In genomic region chr1:193700710-193701355, GRCh38 we compare ENCODE assay signal across 10 cellular contexts.
A peak's percentile ranks its signal among the peaks of the same experiment; 100 is the strongest.
DNase-seq lines count a peak whose midpoint lies in the region; ATAC-seq and TF ChIP-seq lines count a peak whose summit lies in the region.
"Had no signal": no experiment of that assay in that cellular context is flagged by ENCODE, and none has a peak within 500 bp of the region (broad histone marks: within the 10 kb centered on the region; RNA-seq: fewer than 3 reads in every experiment).

No MANE protein-coding gene starts in this region.

- H3K56ac ChIP-seq in IMR-90 (ENCODE audit: extremely low read depth, insufficient read depth, low read length): no peak overlapping the region

- H4K20me1 ChIP-seq in IMR-90 (ENCODE audit: insufficient read depth, low read length): no peaks in the 10 kb centered on the region

- H3K4me1 ChIP-seq in IMR-90 (ENCODE audit: control insufficient read depth, insufficient read depth, low read length) (peaks cover 2% of the 10 kb centered on the region), mesenchymal stem cell (ENCODE audit: control insufficient read depth, insufficient read depth, low read depth, low read length) (peaks cover 2% of the 10 kb centered on the region)
- H3K4me1 ChIP-seq: colonic mucosa had no signal

- H2BK5ac ChIP-seq in IMR-90 (ENCODE audit: low read depth, low read length, poor library complexity, severe bottlenecking): no peak overlapping the region
- no peak overlapping the region for H2BK5ac ChIP-seq in mesenchymal stem cell (ENCODE audit: low read depth, low read length, poor library complexity, severe bottlenecking)

- H4K91ac ChIP-seq in IMR-90 (ENCODE audit: insufficient read depth, low read depth, low read length) (peak overlapping the region; percentile 45), mesenchymal stem cell (ENCODE audit: low read length) (no peak overlapping the region)

- in situ Hi-C loops in IMR-90 (cut with MboI; ENCODE audit: low sequenced_read_pairs): no loop called here

- H3K9me3 ChIP-seq in IMR-90 (ENCODE audit: control insufficient read depth, insufficient read depth, low read length): peaks cover 3% of the 10 kb centered on the region; the same call in 1 of the 2 replicates
- no peaks in the 10 kb centered on the region for H3K9me3 ChIP-seq in mesenchymal stem cell (ENCODE audit: control insufficient read depth, low read length)
- H3K9me3 ChIP-seq: colonic mucosa had no signal

- H3K14ac ChIP-seq in IMR-90 (replicated peaks; ENCODE audit: low read depth, low read length): 0 out of 2 replicates have a peak overlapping the region, but pooled peaks have one; percentile 26
- H3K14ac ChIP-seq in mesenchymal stem cell (ENCODE audit: low read length in 2 of 2): no peak overlapping the region

- intact Hi-C loops in IMR-90 (cut with micrococcal nuclease): no loop called here

- H3K18ac ChIP-seq in IMR-90 (ENCODE audit: low read depth, low read length) (peak overlapping the region; percentile 1; the same call in 1 of the 2 replicates), mesenchymal stem cell (ENCODE audit: low read depth in 1 of 2, low read length in 2 of 2) (peak overlapping the region; percentile 19 to 92)

- TF ChIP-seq RAD21 in IMR-90 (IDR thresholded peaks at IDR 0.05; ENCODE audit: low read length): no peak

- BruUV-seq in IMR-90 (replicated peaks; lab: Mats Ljungman, UMichigan): no TSS peak

- H2BK12ac ChIP-seq in mesenchymal stem cell (ENCODE audit: low read length in 2 of 2): peak overlapping the region in 1 of 2 experiments; percentile 72

- H4K8ac ChIP-seq in IMR-90 (ENCODE audit: low read depth in 2 of 2, low read length in 2 of 2) (peak overlapping the region in 1 of 2 experiments; percentile 75; a peak in 3 of 4 replicates), mesenchymal stem cell (ENCODE audit: low read length) (peak overlapping the region; percentile 23)

- H3K27me3 ChIP-seq in IMR-90 (ENCODE audit: control insufficient read depth, insufficient read depth, low read length) (no peaks in the 10 kb centered on the region), mesenchymal stem cell (ENCODE audit: control insufficient read depth in 1 of 2, insufficient read depth in 1 of 2, low read length in 2 of 2) (no peaks in the 10 kb centered on the region)
- H3K27me3 ChIP-seq: colonic mucosa had no signal

- CTCF ChIA-PET in IMR-90 (lab: Yijun Ruan, JAX): interaction anchor here (0.6 kb wide), 2 partner anchors 9 to 534 kb away, joined by 3 to 5 read pairs; no protein-coding TSS in a partner anchor

- H2AFZ ChIP-seq in IMR-90 (replicated peaks; ENCODE audit: low read length, poor library complexity) (no peak overlapping the region), mesenchymal stem cell (ENCODE audit: low read depth, low read length) (no peak overlapping the region)

- H3K23ac ChIP-seq in IMR-90 (ENCODE audit: low read depth, low read length) (no peak overlapping the region), mesenchymal stem cell (ENCODE audit: low read length in 2 of 2) (no peak overlapping the region)

- no CpG with 5 or more reads among the region's 3 CpGs for WGBS in IMR-90 (ENCODE audit: extremely low coverage in 2 of 2, insufficient read length in 1 of 2), 2 experiments
- 73% methylated on average over 1 of the region's 3 CpGs for whole genome bisulfite sequencing in mesenchymal stem cell

- H4K5ac ChIP-seq in IMR-90 (ENCODE audit: low read depth, low read length): no peak overlapping the region; the same call in 1 of the 2 replicates

- no peak for TF ChIP-seq POLR2A in IMR-90 (IDR thresholded peaks at IDR 0.05; ENCODE audit: low read depth, low read length)
- TF ChIP-seq POLR2A in erythroblast (IDR thresholded peaks at IDR 0.05; ENCODE audit: low read length): no peak

- H3K9ac ChIP-seq in IMR-90 (ENCODE audit: low read depth, low read length) (no peak overlapping the region; the same call in 1 of the 2 replicates), mesenchymal stem cell (ENCODE audit: low read length) (no peak overlapping the region)

- H2BK20ac ChIP-seq in IMR-90 (ENCODE audit: low read depth, low read length): peak overlapping the region; percentile 88

- H2BK15ac ChIP-seq in IMR-90 (ENCODE audit: low read depth, low read length): peak overlapping the region; percentile 93
- peak overlapping the region; percentile 48 for H2BK15ac ChIP-seq in mesenchymal stem cell (ENCODE audit: low read depth, poor library complexity, severe bottlenecking)

- H2BK120ac ChIP-seq in IMR-90 (ENCODE audit: low read depth, low read length): peak overlapping the region; percentile 80
- H2BK120ac ChIP-seq in mesenchymal stem cell (ENCODE audit: low read depth, low read length): no peak overlapping the region

- peaks cover 4% of the 10 kb centered on the region for H3K9me1 ChIP-seq in IMR-90 (ENCODE audit: insufficient read depth, low read length)

- H3K4me2 ChIP-seq in IMR-90 (ENCODE audit: low read depth, low read length) (peak overlapping the region; percentile 38; the same call in 1 of the 2 replicates), mesenchymal stem cell (ENCODE audit: low read length, poor library complexity, severe bottlenecking) (no peak overlapping the region)

- H2AK5ac ChIP-seq in IMR-90 (ENCODE audit: low read depth, low read length) (peak overlapping the region; percentile 94), mesenchymal stem cell (ENCODE audit: low read length, severe bottlenecking) (no peak overlapping the region)

- H3K36me3 ChIP-seq in IMR-90 (ENCODE audit: control insufficient read depth, insufficient read depth, low read length): no peaks in the 10 kb centered on the region
- H3K36me3 ChIP-seq in mesenchymal stem cell (ENCODE audit: control insufficient read depth in 1 of 2, insufficient read depth in 2 of 2, low read depth in 1 of 2, low read length in 2 of 2): no peaks in the 10 kb centered on the region
- H3K36me3 ChIP-seq: colonic mucosa had no signal

- H3K79me1 ChIP-seq in IMR-90 (ENCODE audit: low read depth in 1 of 2, low read length in 2 of 2) (no peaks in the 10 kb centered on the region), mesenchymal stem cell (replicated peaks; ENCODE audit: low read length, poor library complexity, severe bottlenecking) (no peaks in the 10 kb centered on the region)

- H2AK9ac ChIP-seq in IMR-90 (replicated peaks; ENCODE audit: low read depth, low read length, poor library complexity): peak overlapping the region; percentile 17

- ATAC-seq in IMR-90 (ENCODE audit: low read depth) (peak; percentile 79), GM21529 (IDR thresholded peaks at IDR 0.05; ENCODE audit: unreplicated experiment) (no peak)

- no peak overlapping the region for H3K4me3 ChIP-seq in IMR-90 (ENCODE audit: insufficient read depth, low read depth, low read length)
- H3K4me3 ChIP-seq in mesenchymal stem cell (ENCODE audit: insufficient read depth in 1 of 2, low read depth in 1 of 2, low read length in 2 of 2): no peak overlapping the region
- H3K4me3 ChIP-seq: colonic mucosa had no signal

- DNase-seq in EL (peak; percentile 79), IMR-90 (peak; percentile 79), amniotic stem cell (lab: John Stamatoyannopoulos, UW) (peak; percentile 4), mesenchymal stem cell (peak; percentile 67), HUDEP-2 (lab: John Stamatoyannopoulos, UW; ENCODE audit: unreplicated experiment in 76 of 76) (no peak), erythroblast (lab: John Stamatoyannopoulos, UW) (no peak)
- DNase-seq: colonic mucosa, DMS153, NCI-H774 had no signal

- POLR2A ChIA-PET in IMR-90 (lab: Charles Lee; ENCODE audit: unreplicated experiment): no interaction called here

- peak overlapping the region; percentile 44; the same call in 1 of the 2 replicates for H3K27ac ChIP-seq in IMR-90 (ENCODE audit: insufficient read depth, low read length)
- H3K27ac ChIP-seq in mesenchymal stem cell (ENCODE audit: low read length, poor library complexity, severe bottlenecking): no peak overlapping the region
- H3K27ac ChIP-seq: colonic mucosa had no signal

- H3K4ac ChIP-seq in IMR-90 (ENCODE audit: low read depth, low read length) (peak overlapping the region; percentile 87), mesenchymal stem cell (ENCODE audit: low read depth in 1 of 2, low read length in 2 of 2) (peak overlapping the region in 1 of 2 experiments; percentile 32)

- dilution Hi-C loops in IMR-90 (cut with HindIII; ENCODE audit: low sequenced_read_pairs, unreplicated experiment): no loop called here

- no peak for TF ChIP-seq CTCF in IMR-90 (conservative IDR thresholded peaks at IDR 0.05; ENCODE audit: low read depth, low read length)

TF ChIP-seq in IMR-90, 13 proteins besides CTCF, POLR2A, EP300 and RAD21:
- TF ChIP-seq FOS (IDR thresholded peaks at IDR 0.05; ENCODE audit: low read depth, low read length) (peak; percentile 88), SMC3 (IDR thresholded peaks at IDR 0.05; ENCODE audit: low read depth, low read length) (no peak)

Comparison
In these comparisons a context has a peak if more than half of its experiments do, and no peak if none do; other contexts are left out.
1. DNase-seq: peak in EL (single experiment), IMR-90 (single experiment), amniotic stem cell (single experiment) and mesenchymal stem cell (single experiment); none in HUDEP-2 (0 of 76) and erythroblast (0 of 2).